ENCODE assay signal across 9 cellular contexts in genomic region chr5:112320408-112320807, GRCh38.
"Had no signal": no experiment of that assay in that cellular context is flagged by ENCODE, and none has a peak within 500 bp of the region (broad histone marks: within the 10 kb centered on the region; RNA-seq: fewer than 3 reads in every experiment).

No MANE protein-coding gene starts in this region.

- H3K9me3 Mint-ChIP-seq: HFFc6, IgD-negative memory B cell had no signal

- DNase-seq: GM23248, GOT3, H7, HFFc6 had no signal

- H3K4me1 Mint-ChIP-seq: IgD-negative memory B cell had no signal

- H3K27ac Mint-ChIP-seq: HFFc6, IgD-negative memory B cell had no signal

- H3K4me1 ChIP-seq: HAP-1 had no signal

- H3K4me3 ChIP-seq: GM23248, HAP-1 had no signal

- H3K36me3 ChIP-seq: HAP-1 had no signal

- ATAC-seq: HCT116, HepG2 had no signal

- H3K27ac ChIP-seq: GM23248, HL-60 had no signal

- H3K9me3 ChIP-seq: HAP-1 had no signal

- H3K4me3 Mint-ChIP-seq: HFFc6, IgD-negative memory B cell had no signal
